Comparison of ENCODE assay signal across 9 cellular contexts in the genomic region with DNA sequence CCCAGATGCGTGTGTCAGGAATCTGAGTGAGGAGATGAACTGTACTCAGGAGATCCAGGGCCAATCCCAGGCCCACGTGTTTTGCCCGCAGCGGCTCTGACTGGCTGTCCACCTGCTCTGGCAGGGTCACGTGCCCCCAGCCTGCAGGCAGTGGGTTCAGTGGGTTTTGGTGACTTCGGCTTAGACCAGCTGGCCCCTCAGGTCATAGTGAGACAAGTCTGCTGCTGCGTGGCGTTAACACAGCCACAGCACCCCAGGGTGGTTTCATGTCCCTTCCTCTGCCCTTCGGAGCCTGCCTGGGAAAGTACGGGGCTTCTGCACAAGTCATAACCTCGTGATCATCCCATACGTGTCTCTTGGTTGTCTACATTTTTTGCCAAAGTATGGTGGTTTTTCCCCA. TPM values are rescaled to one million over a fixed set of nuclear protein-coding genes. Genes with fewer than 3 reads are reported as not detected.
DNase-seq lines count a peak whose midpoint lies in the region; ATAC-seq and TF ChIP-seq lines count a peak whose summit lies in the region.
"Had no signal": no experiment of that assay in that cellular context is flagged by ENCODE, and none has a peak within 500 bp of the region (broad histone marks: within the 10 kb centered on the region; RNA-seq: fewer than 3 reads in every experiment).

No MANE protein-coding gene starts in this region.

- intact Hi-C loops in CD8-positive, alpha-beta T cell (cut with DNase I, micrococcal nuclease), result loop anchor here in 1 of 2 experiments (5.0 kb wide), 2 partner anchors 105 to 305 kb away; no protein-coding TSS in a partner anchor
- intact Hi-C loops in activated CD8-positive, alpha-beta T cell treated with anti-CD3 and anti-CD28 coated beads for 36 hours (cut with micrococcal nuclease), result no loop called here
- intact Hi-C loops in mucosa of descending colon (cut with DNase I, micrococcal nuclease), result no loop called here

- no peaks in the 10 kb centered on the region for H3K9me3 Mint-ChIP-seq in CD8-positive, alpha-beta T cell
- H3K9me3 Mint-ChIP-seq in activated CD8-positive, alpha-beta T cell treated with anti-CD3 and anti-CD28 coated beads for 36 hours, result no peaks in the 10 kb centered on the region
- H3K9me3 Mint-ChIP-seq in naive B cell, result peaks cover 0 to 2% (median 0%) of the 10 kb centered on the region in 7 donors

- POLR2A ChIA-PET in CD8-positive, alpha-beta T cell (lab: Charles Lee), result interaction anchor here (0.8 to 1.2 kb wide), 2 partner anchors 14 to 47 kb away, joined by 3 read pairs; no protein-coding TSS in a partner anchor
- POLR2A ChIA-PET in activated CD8-positive, alpha-beta T cell treated with anti-CD3 and anti-CD28 coated beads for 36 hours (lab: Charles Lee), result no interaction called here

- DNase-seq in CD8-positive, alpha-beta T cell, result no peak
- peak; percentile 55 for DNase-seq in activated CD8-positive, alpha-beta T cell treated with anti-CD3 and anti-CD28 coated beads for 36 hours
- DNase-seq in naive B cell (no peak), WERI-Rb-1 (no peak), mucosa of descending colon (no peak), cortex of kidney (lab: John Stamatoyannopoulos, UW) (no peak)
- DNase-seq: NCI-H774 had no signal

- no peak overlapping the region for H3K27ac ChIP-seq in CD8-positive, alpha-beta T cell (ENCODE audit: low read depth, low read length)
- no peak overlapping the region for H3K27ac ChIP-seq in WERI-Rb-1

- peaks cover 13% of the 10 kb centered on the region for H3K36me3 Mint-ChIP-seq in CD8-positive, alpha-beta T cell
- peaks cover 7% of the 10 kb centered on the region for H3K36me3 Mint-ChIP-seq in activated CD8-positive, alpha-beta T cell treated with anti-CD3 and anti-CD28 coated beads for 36 hours (ENCODE audit: low read depth)
- H3K36me3 Mint-ChIP-seq in naive B cell, result no peaks in the 10 kb centered on the region

- H3K9me3 ChIP-seq in CD8-positive, alpha-beta T cell (ENCODE audit: low read length), result no peaks in the 10 kb centered on the region
- H3K9me3 ChIP-seq in WERI-Rb-1 (ENCODE audit: severe bottlenecking) (no peaks in the 10 kb centered on the region), mucosa of descending colon (no peaks in the 10 kb centered on the region)

- no peak for TF ChIP-seq CTCF in CD8-positive, alpha-beta T cell (IDR thresholded peaks at IDR 0.05)
- TF ChIP-seq CTCF in activated CD8-positive, alpha-beta T cell treated with anti-CD3 and anti-CD28 coated beads for 36 hours (IDR thresholded peaks at IDR 0.05), result no peak
- TF ChIP-seq CTCF in WERI-Rb-1 (IDR thresholded peaks at IDR 0.05; ENCODE audit: low read depth, low read length) (no peak), mucosa of descending colon (IDR thresholded peaks at IDR 0.05) (no peak)

- CTCF ChIA-PET in CD8-positive, alpha-beta T cell (lab: Charles Lee), result interaction anchor here (1.1 kb wide), 1 partner anchor 51 kb away, joined by 3 read pairs; no protein-coding TSS in a partner anchor
- CTCF ChIA-PET in activated CD8-positive, alpha-beta T cell treated with anti-CD3 and anti-CD28 coated beads for 36 hours (lab: Charles Lee), result interaction anchor here (1.0 to 1.5 kb wide), 3 partner anchors 31 to 79 kb away, joined by 3 to 5 read pairs (median 4); no protein-coding TSS in a partner anchor

- H3K4me3 Mint-ChIP-seq in CD8-positive, alpha-beta T cell, result peak overlapping the region; percentile 85
- peak overlapping the region; percentile 70 for H3K4me3 Mint-ChIP-seq in activated CD8-positive, alpha-beta T cell treated with anti-CD3 and anti-CD28 coated beads for 36 hours
- H3K4me3 Mint-ChIP-seq in naive B cell, result peak overlapping the region; percentile 70 to 94 (median 86)

- H3K4me3 ChIP-seq in CD8-positive, alpha-beta T cell (ENCODE audit: low read depth, low read length), result peak overlapping the region; percentile 72
- H3K4me3 ChIP-seq in WERI-Rb-1 (ENCODE audit: low read depth, low read length) (no peak overlapping the region), mucosa of descending colon (no peak overlapping the region)

- H3K4me1 Mint-ChIP-seq in CD8-positive, alpha-beta T cell (ENCODE audit: low read depth), result peaks cover 68% of the 10 kb centered on the region
- H3K4me1 Mint-ChIP-seq in activated CD8-positive, alpha-beta T cell treated with anti-CD3 and anti-CD28 coated beads for 36 hours (ENCODE audit: low read depth), result peaks cover 63% of the 10 kb centered on the region
- peaks cover 58 to 75% (median 68%) of the 10 kb centered on the region in 3 donors for H3K4me1 Mint-ChIP-seq in naive B cell

- peaks cover 4% of the 10 kb centered on the region for H3K36me3 ChIP-seq in CD8-positive, alpha-beta T cell (ENCODE audit: insufficient read depth, low read length)
- H3K36me3 ChIP-seq in WERI-Rb-1 (peaks cover 29% of the 10 kb centered on the region), mucosa of descending colon (ENCODE audit: low read depth) (no peaks in the 10 kb centered on the region)

- no peaks in the 10 kb centered on the region for H3K27me3 ChIP-seq in CD8-positive, alpha-beta T cell (ENCODE audit: insufficient read depth, low read length)
- H3K27me3 ChIP-seq in WERI-Rb-1 (ENCODE audit: insufficient read depth, low read depth, severe bottlenecking), result no peaks in the 10 kb centered on the region

- H3K27me3 Mint-ChIP-seq in CD8-positive, alpha-beta T cell (ENCODE audit: low read depth), result no peaks in the 10 kb centered on the region
- H3K27me3 Mint-ChIP-seq in activated CD8-positive, alpha-beta T cell treated with anti-CD3 and anti-CD28 coated beads for 36 hours, result no peaks in the 10 kb centered on the region
- no peaks in the 10 kb centered on the region for H3K27me3 Mint-ChIP-seq in naive B cell

- H3K4me1 ChIP-seq in CD8-positive, alpha-beta T cell (ENCODE audit: insufficient read depth, low read length), result peaks cover 81% of the 10 kb centered on the region
- H3K4me1 ChIP-seq in mucosa of descending colon (ENCODE audit: low read depth), result peaks cover 43% of the 10 kb centered on the region

- no peak for ATAC-seq in CD8-positive, alpha-beta T cell
- ATAC-seq in GM19452 (IDR thresholded peaks at IDR 0.05; ENCODE audit: unreplicated experiment), result peak; percentile 39
- no peak for ATAC-seq in activated CD8-positive, alpha-beta T cell treated with anti-CD3 and anti-CD28 coated beads for 36 hours
- no peak for ATAC-seq in naive B cell (ENCODE audit: low read depth in 2 of 2)
- no peak for ATAC-seq in HG02840 (IDR thresholded peaks at IDR 0.05; ENCODE audit: low FRiP score, unreplicated experiment)
- ATAC-seq in mucosa of descending colon, result no peak

- peak overlapping the region; percentile 68 for H3K27ac Mint-ChIP-seq in CD8-positive, alpha-beta T cell
- peak overlapping the region; percentile 67 for H3K27ac Mint-ChIP-seq in activated CD8-positive, alpha-beta T cell treated with anti-CD3 and anti-CD28 coated beads for 36 hours
- peak overlapping the region; percentile 39 to 95 (median 88) for H3K27ac Mint-ChIP-seq in naive B cell

RNA-seq across cellular contexts. Expression of gene FBRSL1, which starts 2.6 kb away (rescaled TPM):
- total RNA-seq in CD8-positive, alpha-beta T cell, result 10 to 100 TPM; 78.5 to 82.0 TPM
- 10 to 100 TPM; 41.4 to 48.1 TPM for total RNA-seq in activated CD8-positive, alpha-beta T cell treated with anti-CD3 and anti-CD28 coated beads for 36 hours
- polyA plus RNA-seq in naive B cell (ENCODE audit: low read depth in 6 of 6), result 1 to 10 TPM in 5 of 6 donors, under 1 TPM in 1; 0.60 to 5.8 (median 2.9) TPM
- 10 to 100 TPM; 54.7 to 68.5 (median 55.6) TPM for total RNA-seq in mucosa of descending colon
